Comparison of ENCODE assay signal across 35 cellular contexts in the genomic region with DNA sequence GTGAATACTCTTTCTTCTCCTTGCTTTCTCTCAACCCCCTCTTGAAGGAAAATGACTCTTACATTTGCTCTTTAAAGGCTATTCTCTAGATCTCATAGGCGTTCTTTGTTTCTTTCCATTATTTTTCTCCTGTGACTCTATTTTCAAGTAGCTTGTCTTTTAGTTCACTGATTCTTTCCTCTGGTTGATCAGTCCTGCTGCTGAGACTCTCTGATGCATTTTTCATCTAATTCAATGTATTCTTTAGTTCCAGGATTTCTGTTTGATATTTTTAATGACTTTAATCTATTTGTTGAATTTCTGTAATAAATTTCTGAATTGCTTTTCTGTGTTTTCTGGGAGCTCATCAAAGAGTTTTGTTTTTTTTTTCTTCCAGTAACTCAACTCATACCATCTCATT.
DNase-seq lines count a peak whose midpoint lies in the region; ATAC-seq, FAIRE-seq and TF ChIP-seq lines count a peak whose summit lies in the region.
"Had no signal": no experiment of that assay in that cellular context is flagged by ENCODE, and none has a peak within 500 bp of the region (broad histone marks: within the 10 kb centered on the region; RNA-seq: fewer than 3 reads in every experiment).

No MANE protein-coding gene starts in this region.

- no peak for TF ChIP-seq CTCF in HEK293 (tag by site-specific recombination; IDR thresholded peaks at IDR 0.05)
- no peak for TF ChIP-seq CTCF in K562 (IDR thresholded peaks at IDR 0.05 in 2 of 3, conservative IDR thresholded peaks at IDR 0.05 in 1 of 3; ENCODE audit: insufficient read depth in 2 of 3, low read depth in 1 of 3, low read length in 3 of 3)
- TF ChIP-seq CTCF in choroid plexus epithelial cell (conservative IDR thresholded peaks at IDR 0.05; ENCODE audit: low read depth, low read length) = no peak
- no peak for TF ChIP-seq CTCF in HepG2 (CRISPR knock-in tag; IDR thresholded peaks at IDR 0.05)

- in situ Hi-C loops in K562 (cut with MboI) = no loop called here
- in situ Hi-C loops in HepG2 (cut with HindIII; ENCODE audit: extremely low pct_ligation_motif_present, low pct_unique_long_range_greater_than_20kb) = no loop called here

- intact Hi-C loops in K562 (cut with micrococcal nuclease) = no loop called here
- intact Hi-C loops in head of caudate nucleus (cut with DNase I) = no loop called here
- intact Hi-C loops in HepG2 (cut with micrococcal nuclease; ENCODE audit: unreplicated experiment) = no loop called here

- BruUV-seq in K562 (replicated peaks; lab: Mats Ljungman, UMichigan) (no TSS peak), HepG2 (replicated peaks; lab: Mats Ljungman, UMichigan) (no TSS peak)

- no peaks in the 10 kb centered on the region for H3K79me2 ChIP-seq in K562 (ENCODE audit: control insufficient read depth, insufficient read depth, low read length)
- H3K79me2 ChIP-seq in HepG2 (ENCODE audit: insufficient read depth, low read length) = no peaks in the 10 kb centered on the region

- H3K4me3 ChIP-seq in HEK293 (ENCODE audit: low read depth, low read length) = no peak overlapping the region
- no peak overlapping the region for H3K4me3 ChIP-seq in K562
- H3K4me3 ChIP-seq in choroid plexus epithelial cell (ENCODE audit: low read depth, low read length) = no peak overlapping the region
- no peak overlapping the region for H3K4me3 ChIP-seq in HepG2 (replicated peaks in 1 of 3; ENCODE audit: insufficient read depth in 1 of 3, low read depth in 2 of 3, low read length in 3 of 3)
- H3K4me3 ChIP-seq: A549; BLaER1; BLaER1 treated with 17β-estradiol and CSF1 and Interleukin-3, amounts not matched to agents 10 nM and 100 nM had no signal

- DNase-seq in OCI-M1 (lab: John Stamatoyannopoulos, UW) (peak; percentile 1), K562 (ENCODE audit: extremely low read depth in 1 of 4, low spot score in 3 of 4) (no peak), choroid plexus epithelial cell (ENCODE audit: low read depth) (peak; percentile 3), NCI-H345 treated with DMSO at 0.1 percent for 48 hours (lab: John Stamatoyannopoulos, UW; ENCODE audit: unreplicated experiment) (no peak), head of caudate nucleus (no peak), SHP77 (lab: John Stamatoyannopoulos, UW) (no peak), HepG2 (ENCODE audit: low spot score) (no peak)
- DNase-seq: 8988T; ACHN; AML-193; BE2C; C1 segment of cervical spinal cord; Caco-2; Calu3; CD4-positive, alpha-beta memory T cell; CD4-positive, alpha-beta T cell; CD4-positive, CD25-positive, alpha-beta regulatory T cell; CD8-positive, alpha-beta memory T cell; CD8-positive, alpha-beta T cell; COR-L47; DMS 273 treated with DMSO at 0.1 percent for 48 hours; DMS153; DMS53; DMS79; DMS79 treated with DMSO at 0.1 percent for 48 hours; DND-41; EL had no signal

- H3K27ac ChIP-seq in HEK293 (ENCODE audit: extremely low read depth, low read depth, low read length) (no peak overlapping the region), K562 (ENCODE audit: extremely low read depth, low read depth, low read length) (no peak overlapping the region), HepG2 (ENCODE audit: extremely low read length, insufficient read depth, low read length) (no peak overlapping the region)
- H3K27ac ChIP-seq: 22Rv1; A549; BLaER1; BLaER1 treated with 17β-estradiol and CSF1 and Interleukin-3, amounts not matched to agents 10 nM and 100 nM; C4-2B had no signal

- H3K9ac ChIP-seq in K562 (ENCODE audit: insufficient read depth in 1 of 2, low read depth in 2 of 2, low read length in 2 of 2) (no peak overlapping the region), HepG2 (ENCODE audit: insufficient read depth, low read depth, low read length) (no peak overlapping the region)
- H3K9ac ChIP-seq: BLaER1; BLaER1 treated with 17β-estradiol and CSF1 and Interleukin-3, amounts not matched to agents 10 nM and 100 nM had no signal

- TF ChIP-seq RAD21 in K562 (CRISPR knock-in tag; conservative IDR thresholded peaks at IDR 0.05 in 1 of 2, IDR thresholded peaks at IDR 0.05 in 1 of 2) (no peak), HepG2 (CRISPR knock-in tag; IDR thresholded peaks at IDR 0.05) (no peak)

- H3K4me1 ChIP-seq in HEK293 (ENCODE audit: control insufficient read depth, insufficient read depth, low read length) (no peaks in the 10 kb centered on the region), K562 (replicated peaks in 1 of 2; ENCODE audit: control insufficient read depth in 2 of 2, insufficient read depth in 2 of 2, low read length in 2 of 2) (no peaks in the 10 kb centered on the region), HepG2 (ENCODE audit: insufficient read depth, low read length) (no peaks in the 10 kb centered on the region)
- H3K4me1 ChIP-seq: A549; BE2C; BLaER1; BLaER1 treated with 17β-estradiol and CSF1 and Interleukin-3, amounts not matched to agents 10 nM and 100 nM; Caco-2 had no signal

- CTCF ChIA-PET in HEK293 (lab: Yijun Ruan, JAX) (no interaction called here), K562 (lab: Yijun Ruan, JAX; ENCODE audit: low intra/inter-chr PET ratio) (no interaction called here), HepG2 (lab: Yijun Ruan, JAX; ENCODE audit: low intra/inter-chr PET ratio, low total read pairs) (no interaction called here)

- POLR2A ChIA-PET in HEK293 (lab: Yijun Ruan, JAX) (no interaction called here), K562 (lab: Yijun Ruan, JAX) (no interaction called here), HepG2 (lab: Yijun Ruan, JAX) (no interaction called here)

- ATAC-seq in K562 (no peak), HepG2 (no peak)
- ATAC-seq: A549; CD8-positive, alpha-beta T cell had no signal

- H3K9me3 ChIP-seq in HEK293 (ENCODE audit: control insufficient read depth, insufficient read depth, low read depth, low read length) = no peaks in the 10 kb centered on the region
- H3K9me3 ChIP-seq in K562 (replicated peaks; ENCODE audit: control insufficient read depth, insufficient read depth, low read depth, low read length) = peaks cover 1% of the 10 kb centered on the region; the same call in 1 of the 2 replicates
- H3K9me3 ChIP-seq in HepG2 (ENCODE audit: low read length) = peaks cover 88% of the 10 kb centered on the region
- H3K9me3 ChIP-seq: BE2C had no signal

- WGBS in K562 (ENCODE audit: insufficient coverage, low coverage, missing lambda C conversion rate) = 0% methylated on average over 1 of the region's 1 CpG
- 0% methylated on average over 1 of the region's 1 CpG for WGBS in HepG2 (ENCODE audit: low lambda C conversion rate)

- H3K36me3 ChIP-seq in HEK293 (ENCODE audit: control insufficient read depth in 2 of 2, insufficient read depth in 1 of 2, low read length in 2 of 2) (no peaks in the 10 kb centered on the region), K562 (ENCODE audit: control insufficient read depth, insufficient read depth, low read length) (no peaks in the 10 kb centered on the region), HepG2 (replicated peaks in 1 of 2; ENCODE audit: control insufficient read depth in 1 of 2, insufficient read depth in 2 of 2, low read length in 2 of 2) (no peaks in the 10 kb centered on the region)
- H3K36me3 ChIP-seq: BE2C, BLaER1 had no signal

- no peak for TF ChIP-seq POLR2A in K562 (conservative IDR thresholded peaks at IDR 0.05)
- no peak for TF ChIP-seq POLR2A in HepG2 (IDR thresholded peaks at IDR 0.05; ENCODE audit: insufficient read depth in 1 of 2, low read depth in 2 of 2, low read length in 2 of 2)

- H3K27me3 ChIP-seq in K562 (ENCODE audit: control insufficient read depth in 2 of 2, insufficient read depth in 2 of 2, low read length in 2 of 2) = no peaks in the 10 kb centered on the region
- no peaks in the 10 kb centered on the region for H3K27me3 ChIP-seq in HepG2 (ENCODE audit: control insufficient read depth in 1 of 2, insufficient read depth in 2 of 2, low read length in 2 of 2)
- H3K27me3 ChIP-seq: BE2C; BLaER1; BLaER1 treated with 17β-estradiol and CSF1 and Interleukin-3, amounts not matched to agents 10 nM and 100 nM had no signal

- no peak overlapping the region for H2AFZ ChIP-seq in K562 (ENCODE audit: low read depth, low read length)
- H2AFZ ChIP-seq in HepG2 (ENCODE audit: low read length) = no peak overlapping the region

- H3K4me2 ChIP-seq in K562 (ENCODE audit: insufficient read depth, low read length) (no peak overlapping the region), HepG2 (ENCODE audit: low read depth, low read length) (no peak overlapping the region)
- H3K4me2 ChIP-seq: A549; BLaER1; BLaER1 treated with 17β-estradiol and CSF1 and Interleukin-3, amounts not matched to agents 10 nM and 100 nM had no signal

- no peak for TF ChIP-seq EP300 in K562 (IDR thresholded peaks at IDR 0.05; ENCODE audit: low read length)
- no peak for TF ChIP-seq EP300 in HepG2 (IDR thresholded peaks at IDR 0.05; ENCODE audit: low read depth in 2 of 2, low read length in 2 of 2)
- no peak for TF ChIP-seq EP300 in HepG2 (CRISPR knock-in tag; IDR thresholded peaks at IDR 0.05; ENCODE audit: borderline replicate concordance)

- H4K20me1 ChIP-seq in K562 (replicated peaks; ENCODE audit: control insufficient read depth, insufficient read depth, low read length) (no peaks in the 10 kb centered on the region), HepG2 (ENCODE audit: insufficient read depth, low read length) (no peaks in the 10 kb centered on the region)
- H4K20me1 ChIP-seq: BLaER1; BLaER1 treated with 17β-estradiol and CSF1 and Interleukin-3, amounts not matched to agents 10 nM and 100 nM had no signal

- no peak for FAIRE-seq in K562 (lab: Jason Lieb, UNC)
- FAIRE-seq in HepG2 (lab: Jason Lieb, UNC) = no peak
- FAIRE-seq: A204.1, A549, D721Med had no signal

- no peaks in the 10 kb centered on the region for H3K9me1 ChIP-seq in K562 (ENCODE audit: control insufficient read depth, insufficient read depth, low read length)

TF ChIP-seq in K562, 482 proteins besides CTCF, POLR2A, EP300 and RAD21 (continues in another document):
- TF ChIP-seq CBX5 (IDR thresholded peaks at IDR 0.05; ENCODE audit: borderline replicate concordance, low read depth) = 0 out of 2 replicates have a peak, but pooled peaks have one; percentile 16
- no peak for TF ChIP-seq ZSCAN29 (IDR thresholded peaks at IDR 0.05)

TF ChIP-seq in HepG2, 621 proteins besides CTCF, POLR2A, EP300 and RAD21 (continues in another document):
- TF ChIP-seq, protein P1, sequence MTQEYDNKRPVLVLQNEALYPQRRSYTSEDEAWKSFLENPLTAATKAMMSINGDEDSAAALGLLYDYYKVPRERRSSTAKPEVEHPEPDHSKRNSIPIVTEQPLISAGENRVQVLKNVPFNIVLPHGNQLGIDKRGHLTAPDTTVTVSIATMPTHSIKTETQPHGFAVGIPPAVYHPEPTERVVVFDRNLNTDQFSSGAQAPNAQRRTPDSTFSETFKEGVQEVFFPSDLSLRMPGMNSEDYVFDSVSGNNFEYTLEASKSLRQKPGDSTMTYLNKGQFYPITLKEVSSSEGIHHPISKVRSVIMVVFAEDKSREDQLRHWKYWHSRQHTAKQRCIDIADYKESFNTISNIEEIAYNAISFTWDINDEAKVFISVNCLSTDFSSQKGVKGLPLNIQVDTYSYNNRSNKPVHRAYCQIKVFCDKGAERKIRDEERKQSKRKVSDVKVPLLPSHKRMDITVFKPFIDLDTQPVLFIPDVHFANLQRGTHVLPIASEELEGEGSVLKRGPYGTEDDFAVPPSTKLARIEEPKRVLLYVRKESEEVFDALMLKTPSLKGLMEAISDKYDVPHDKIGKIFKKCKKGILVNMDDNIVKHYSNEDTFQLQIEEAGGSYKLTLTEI (CRISPR knock-in tag; conservative IDR thresholded peaks at IDR 0.05) = no peak
- no peak for TF ChIP-seq ZBTB1 (CRISPR knock-in tag; IDR thresholded peaks at IDR 0.05; ENCODE audit: borderline replicate concordance)

Comparison
In these comparisons a context has a peak if more than half of its experiments do, and no peak if none do; other contexts are left out.
1. DNase-seq: peak in OCI-M1 (single experiment) and choroid plexus epithelial cell (single experiment); none in K562 (0 of 4), NCI-H345 treated with DMSO at 0.1 percent for 48 hours (single experiment), head of caudate nucleus (0 of 42), SHP77 (0 of 2) and HepG2 (single experiment).